20 cellular contexts compared by ENCODE assay signal in the genomic region with DNA sequence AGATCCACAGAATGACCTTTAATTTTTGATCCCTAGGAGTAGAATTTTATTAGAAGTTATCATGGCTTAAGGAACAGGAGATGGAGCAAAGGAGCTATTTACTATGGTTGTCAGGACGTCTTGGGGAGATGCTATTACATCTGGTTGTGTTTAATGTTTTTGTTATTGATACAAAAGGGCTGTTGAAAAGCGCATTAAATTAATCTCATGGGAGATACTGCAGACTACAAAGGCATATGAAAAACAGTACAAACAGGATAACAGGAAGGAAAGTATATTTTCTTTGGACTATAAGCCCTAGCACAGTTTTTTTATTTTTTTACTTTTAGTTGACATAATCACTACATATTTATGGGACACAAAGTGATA.
DNase-seq lines count a peak whose midpoint lies in the region; ATAC-seq, FAIRE-seq and TF ChIP-seq lines count a peak whose summit lies in the region.
"Had no signal": no experiment of that assay in that cellular context is flagged by ENCODE, and none has a peak within 500 bp of the region (broad histone marks: within the 10 kb centered on the region; RNA-seq: fewer than 3 reads in every experiment).

No MANE protein-coding gene starts in this region.

- H3K4me2 ChIP-seq in neural progenitor cell = no peak overlapping the region
- no peak overlapping the region for H3K4me2 ChIP-seq in MM.1S (ENCODE audit: low read depth, low read length)

- no peak for TF ChIP-seq CTCF in cardiac fibroblast (IDR thresholded peaks at IDR 0.05; ENCODE audit: low read depth, low read length)
- TF ChIP-seq CTCF in neural progenitor cell (IDR thresholded peaks at IDR 0.05) = no peak
- TF ChIP-seq CTCF in MM.1S (IDR thresholded peaks at IDR 0.05; ENCODE audit: low read length) = no peak

- FAIRE-seq in H54 (lab: Jason Lieb, UNC) = peak; percentile 86
- FAIRE-seq: GM12892 had no signal

- peak overlapping the region; percentile 50 for H3K27ac Mint-ChIP-seq in neural progenitor cell
- H3K27ac Mint-ChIP-seq: CD8-positive, alpha-beta T cell had no signal

- H3K36me3 ChIP-seq in neural progenitor cell (no peaks in the 10 kb centered on the region), MM.1S (replicated peaks; ENCODE audit: insufficient read depth, low read length) (no peaks in the 10 kb centered on the region)

- H3K9ac ChIP-seq in neural progenitor cell = no peak overlapping the region
- H3K9ac ChIP-seq in MM.1S (ENCODE audit: low read length) = no peak overlapping the region

- H3K36me3 Mint-ChIP-seq in neural progenitor cell = peaks cover 4% of the 10 kb centered on the region
- H3K36me3 Mint-ChIP-seq: CD8-positive, alpha-beta T cell had no signal

- ATAC-seq in HG02938 (IDR thresholded peaks at IDR 0.05; ENCODE audit: unreplicated experiment) = no peak
- ATAC-seq: CD8-positive, alpha-beta T cell; Right ventricle myocardium inferior had no signal

- H3K9me3 ChIP-seq in neural progenitor cell (ENCODE audit: low read depth) (no peaks in the 10 kb centered on the region), MM.1S (replicated peaks; ENCODE audit: insufficient read depth, low read length) (no peaks in the 10 kb centered on the region)

- no peak overlapping the region for H3K4me3 Mint-ChIP-seq in neural progenitor cell
- H3K4me3 Mint-ChIP-seq: CD8-positive, alpha-beta T cell; H9 had no signal

- no peak overlapping the region for H3K4me3 ChIP-seq in cardiac fibroblast (replicated peaks in 1 of 2; ENCODE audit: low read depth in 2 of 2, low read length in 2 of 2)
- H3K4me3 ChIP-seq in neural progenitor cell = no peak overlapping the region
- no peak overlapping the region for H3K4me3 ChIP-seq in MM.1S (ENCODE audit: low read length)

- TF ChIP-seq POLR2A in H54 (IDR thresholded peaks at IDR 0.05; ENCODE audit: low read depth, low read length) = no peak

- H3K4me1 Mint-ChIP-seq in neural progenitor cell = peaks cover 47% of the 10 kb centered on the region

- H3K79me2 ChIP-seq in neural progenitor cell (ENCODE audit: low read depth) (no peaks in the 10 kb centered on the region), MM.1S (ENCODE audit: low read length) (no peaks in the 10 kb centered on the region)

- H3K4me1 ChIP-seq in neural progenitor cell (peaks cover 31% of the 10 kb centered on the region), MM.1S (ENCODE audit: low read length) (no peaks in the 10 kb centered on the region)

- peak overlapping the region; percentile 18 for H2AFZ ChIP-seq in neural progenitor cell (replicated peaks)
- H2AFZ ChIP-seq in MM.1S (ENCODE audit: low read length) = no peak overlapping the region

- H3K27ac ChIP-seq in neural progenitor cell (no peak overlapping the region), MM.1S (ENCODE audit: low read length) (no peak overlapping the region)

- no peaks in the 10 kb centered on the region for H4K20me1 ChIP-seq in neural progenitor cell (ENCODE audit: low read depth)
- no peaks in the 10 kb centered on the region for H4K20me1 ChIP-seq in MM.1S (ENCODE audit: insufficient read depth, low read length)

- H3K27me3 Mint-ChIP-seq in neural progenitor cell (ENCODE audit: insufficient read depth, low read depth) = no peaks in the 10 kb centered on the region

- H3F3A ChIP-seq in neural progenitor cell (ENCODE audit: low read depth) = peaks cover 16% of the 10 kb centered on the region
- H3F3A ChIP-seq in MM.1S (ENCODE audit: insufficient read depth, low read length) = no peaks in the 10 kb centered on the region

- DNase-seq in H54 (ENCODE audit: insufficient read length, low spot score) (no peak), cardiac fibroblast (ENCODE audit: low read depth in 2 of 2) (peak; percentile 38 to 39), fibroblast of gingiva (ENCODE audit: low read depth) (peak; percentile 50), neural progenitor cell (ENCODE audit: low spot score) (no peak), NCI-H524 (lab: John Stamatoyannopoulos, UW) (no peak), NOMO-1 (lab: John Stamatoyannopoulos, UW; ENCODE audit: unreplicated experiment in 2 of 2) (no peak), MM.1S (no peak)
- DNase-seq: AML-193; C1 segment of cervical spinal cord; CD8-positive, alpha-beta T cell; H9; KG1; NCI-H1105; NCI-H2029 treated with DMSO at 0.1 percent for 48 hours; NCI-H2171 treated with DMSO at 0.1 percent for 48 hours; NCI-H526; OCI-M1 had no signal

- H3K9me3 Mint-ChIP-seq in neural progenitor cell = peaks cover 11% of the 10 kb centered on the region
- H3K9me3 Mint-ChIP-seq: CD8-positive, alpha-beta T cell had no signal

- no peaks in the 10 kb centered on the region for H3K27me3 ChIP-seq in neural progenitor cell
- H3K27me3 ChIP-seq in MM.1S (replicated peaks; ENCODE audit: insufficient read depth, low read length) = no peaks in the 10 kb centered on the region

- H3K9me2 ChIP-seq in MM.1S (replicated peaks; ENCODE audit: insufficient read depth, low read length) = no peaks in the 10 kb centered on the region

Comparison
In these comparisons a context has a peak if more than half of its experiments do, and no peak if none do; other contexts are left out.
1. DNase-seq: peak in cardiac fibroblast (2 of 2) and fibroblast of gingiva (single experiment); none in H54 (single experiment), neural progenitor cell (single experiment), NCI-H524 (0 of 2), NOMO-1 (0 of 2) and MM.1S (single experiment).